ENCODE assay signal across 1 cellular context in genomic region chr10:101393378-101393777, GRCh38.
A peak's percentile ranks its signal among the peaks of the same experiment; 100 is the strongest.
TF ChIP-seq lines count a peak whose summit lies in the region.

No MANE protein-coding gene starts in this region.

TF ChIP-seq in K562, 482 proteins besides CTCF, POLR2A, EP300 and RAD21:
- TF ChIP-seq ZKSCAN1 (IDR thresholded peaks at IDR 0.05; ENCODE audit: low read depth, low read length), result no peak
- peak; percentile 8 for TF ChIP-seq MEIS2 (IDR thresholded peaks at IDR 0.05; ENCODE audit: partially characterized antibody)
